Comparison of ENCODE assay signal across 18 cellular contexts in the genomic region with DNA sequence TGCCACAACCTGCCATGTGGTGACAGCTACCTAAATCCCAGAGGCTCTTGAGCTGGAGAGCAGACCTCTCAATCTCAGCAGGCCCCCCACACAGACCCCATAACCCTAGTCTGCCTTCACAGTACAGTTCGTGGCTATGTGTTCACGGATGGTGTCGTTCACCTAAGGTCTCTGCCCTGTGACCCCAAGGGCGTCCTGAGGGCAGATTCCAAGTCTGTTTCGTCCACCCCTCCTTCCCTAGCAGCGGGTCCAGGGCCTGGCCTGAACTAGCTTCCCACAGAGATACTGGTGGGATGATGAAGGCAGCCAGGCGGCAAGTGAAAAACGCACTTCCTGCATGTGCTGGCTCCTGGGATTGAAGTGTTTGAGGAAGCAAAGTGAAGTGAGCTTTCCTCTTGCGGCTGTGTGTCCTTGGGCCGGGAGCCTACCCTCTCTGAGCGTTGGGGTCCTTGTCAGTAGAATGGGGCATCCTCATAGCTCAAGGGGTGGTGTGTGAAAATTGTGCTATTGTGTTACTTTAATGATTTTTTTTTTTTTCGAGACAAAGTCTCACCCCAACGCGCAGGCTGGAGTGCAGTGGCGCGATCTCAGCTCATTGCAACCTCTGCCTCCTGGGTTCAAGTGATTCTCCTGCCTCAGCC.
A peak's percentile ranks its signal among the peaks of the same experiment; 100 is the strongest.
DNase-seq lines count a peak whose midpoint lies in the region; ATAC-seq and TF ChIP-seq lines count a peak whose summit lies in the region.
"Had no signal": no experiment of that assay in that cellular context is flagged by ENCODE, and none has a peak within 500 bp of the region (broad histone marks: within the 10 kb centered on the region; RNA-seq: fewer than 3 reads in every experiment).

No MANE protein-coding gene starts in this region.

- H3K27me3 Mint-ChIP-seq in osteocyte (ENCODE audit: unreplicated experiment) = no peaks in the 10 kb centered on the region

- ATAC-seq in IMR-90 (ENCODE audit: low read depth) = no peak
- no peak for ATAC-seq in HG03025 (IDR thresholded peaks at IDR 0.05; ENCODE audit: low FRiP score, unreplicated experiment)
- no peak for ATAC-seq in gastrocnemius medialis

- 0 out of 2 replicates have a peak overlapping the region, but pooled peaks have one; percentile 21 for H3K4ac ChIP-seq in IMR-90 (ENCODE audit: low read depth, low read length)

- H3K4me3 ChIP-seq in BLaER1 (no peak overlapping the region), IMR-90 (ENCODE audit: insufficient read depth, low read depth, low read length) (no peak overlapping the region), esophagus muscularis mucosa (no peak overlapping the region), gastrocnemius medialis (no peak overlapping the region), uterus (no peak overlapping the region)
- H3K4me3 ChIP-seq: neural progenitor cell, thyroid gland had no signal

- peaks cover 9% of the 10 kb centered on the region for H3K36me3 Mint-ChIP-seq in osteocyte (ENCODE audit: unreplicated experiment)
- H3K36me3 Mint-ChIP-seq: activated CD4-positive, alpha-beta memory T cell treated with anti-CD3 and anti-CD28 coated beads for 36 hours; neural progenitor cell had no signal

- dilution Hi-C loops in IMR-90 (cut with HindIII; ENCODE audit: low sequenced_read_pairs, unreplicated experiment) = no loop called here

- H3K27ac Mint-ChIP-seq in osteocyte (ENCODE audit: unreplicated experiment) = peak overlapping the region; percentile 98
- H3K27ac Mint-ChIP-seq: activated CD4-positive, alpha-beta memory T cell treated with anti-CD3 and anti-CD28 coated beads for 36 hours; activated T-cell treated with anti-CD3 and anti-CD28 coated beads, Interleukin-2, amount 50 U/mL, for 24 hours; endodermal cell; neural progenitor cell had no signal

- H3K27me3 ChIP-seq in BLaER1 (no peaks in the 10 kb centered on the region), IMR-90 (ENCODE audit: control insufficient read depth, insufficient read depth, low read length) (no peaks in the 10 kb centered on the region), esophagus muscularis mucosa (no peaks in the 10 kb centered on the region), gastrocnemius medialis (no peaks in the 10 kb centered on the region), uterus (no peaks in the 10 kb centered on the region)
- H3K27me3 ChIP-seq: neural progenitor cell, thyroid gland had no signal

- 100% methylated on average over 6 of the region's 16 CpGs; no CpG with 5 or more reads in 1 of the 2 experiments for WGBS in IMR-90 (ENCODE audit: extremely low coverage in 2 of 2, insufficient read length in 1 of 2), 2 experiments
- WGBS in esophagus muscularis mucosa = 96% methylated on average over 11 of the region's 16 CpGs

- H3K4me1 ChIP-seq in BLaER1 (peaks cover 89% of the 10 kb centered on the region), IMR-90 (ENCODE audit: control insufficient read depth, insufficient read depth, low read length) (peaks cover 20% of the 10 kb centered on the region), esophagus muscularis mucosa (peaks cover 57 to 75% (median 67%) of the 10 kb centered on the region in 4 donors), gastrocnemius medialis (peaks cover 29 to 31% of the 10 kb centered on the region in 2 donors), uterus (peaks cover 0 to 13% of the 10 kb centered on the region in 2 donors)
- H3K4me1 ChIP-seq: neural progenitor cell had no signal

- H3K79me1 ChIP-seq in IMR-90 (ENCODE audit: low read depth in 1 of 2, low read length in 2 of 2) = peaks cover 0 to 10% of the 10 kb centered on the region in 2 experiments; a peak in 1 of 4 replicates

- no peak overlapping the region for H4K91ac ChIP-seq in IMR-90 (ENCODE audit: insufficient read depth, low read depth, low read length)

- BruUV-seq in IMR-90 (replicated peaks; lab: Mats Ljungman, UMichigan) = no TSS peak

- H3K27ac ChIP-seq in BLaER1 (peak overlapping the region; percentile 71), IMR-90 (ENCODE audit: insufficient read depth, low read length) (no peak overlapping the region), esophagus muscularis mucosa (replicated peaks in 1 of 4) (peak overlapping the region; percentile 83 to 88 (median 85)), gastrocnemius medialis (no peak overlapping the region), uterus (no peak overlapping the region)
- H3K27ac ChIP-seq: neural progenitor cell had no signal

- H4K5ac ChIP-seq in IMR-90 (ENCODE audit: low read depth, low read length) = no peak overlapping the region

- no peak overlapping the region for H2BK5ac ChIP-seq in IMR-90 (ENCODE audit: low read depth, low read length, poor library complexity, severe bottlenecking)

- H4K8ac ChIP-seq in IMR-90 (ENCODE audit: low read depth in 2 of 2, low read length in 2 of 2) = no peak overlapping the region

- H2AK5ac ChIP-seq in IMR-90 (ENCODE audit: low read depth, low read length) = no peak overlapping the region

- CTCF ChIA-PET in IMR-90 (lab: Yijun Ruan, JAX) = interaction anchor here (1.3 kb wide), 1 partner anchor 125 kb away, joined by 4 read pairs; no protein-coding TSS in a partner anchor

- no peaks in the 10 kb centered on the region for H3K9me3 ChIP-seq in BLaER1
- H3K9me3 ChIP-seq in IMR-90 (ENCODE audit: control insufficient read depth, insufficient read depth, low read length) = peaks cover 2% of the 10 kb centered on the region; the same call in 1 of the 2 replicates
- H3K9me3 ChIP-seq in esophagus muscularis mucosa = no peaks in the 10 kb centered on the region
- H3K9me3 ChIP-seq in gastrocnemius medialis = no peaks in the 10 kb centered on the region
- no peaks in the 10 kb centered on the region for H3K9me3 ChIP-seq in uterus
- H3K9me3 ChIP-seq: thyroid gland had no signal

- no peak overlapping the region for H3K18ac ChIP-seq in IMR-90 (ENCODE audit: low read depth, low read length)

- H2BK120ac ChIP-seq in IMR-90 (ENCODE audit: low read depth, low read length) = no peak overlapping the region

- no peak overlapping the region for H2BK20ac ChIP-seq in IMR-90 (ENCODE audit: low read depth, low read length)

- intact Hi-C loops in IMR-90 (cut with micrococcal nuclease) (loop anchor here (5.0 kb wide), 2 partner anchors 45 to 175 kb away; no protein-coding TSS in a partner anchor), esophagus muscularis mucosa (cut with DNase I) (loop anchor here (2.0 to 5.0 kb wide), 2 partner anchors 68 to 85 kb away; no protein-coding TSS in a partner anchor), gastrocnemius medialis (cut with DNase I; ENCODE audit: low total_unique reads) (loop anchor here (5.0 kb wide), 3 partner anchors 65 to 125 kb away; partner anchors contain the start of gene LRP5), uterus (cut with DNase I; ENCODE audit: low total_unique reads) (loop anchor here (10.0 kb wide), 1 partner anchor 68 kb away; the partner anchor contains the start of gene LRP5)

- no peak for TF ChIP-seq EP300 in esophagus muscularis mucosa (IDR thresholded peaks at IDR 0.05)

- H4K20me1 ChIP-seq in BLaER1 (peaks cover 100% of the 10 kb centered on the region), IMR-90 (ENCODE audit: insufficient read depth, low read length) (peaks cover 47% of the 10 kb centered on the region)

- no peak for TF ChIP-seq RAD21 in IMR-90 (IDR thresholded peaks at IDR 0.05; ENCODE audit: low read length)

- TF ChIP-seq CTCF in IMR-90 (conservative IDR thresholded peaks at IDR 0.05; ENCODE audit: low read depth, low read length) (no peak), esophagus muscularis mucosa (IDR thresholded peaks at IDR 0.05) (no peak), osteocyte (IDR thresholded peaks at IDR 0.05) (no peak), gastrocnemius medialis (IDR thresholded peaks at IDR 0.05 in 4 of 5, conservative IDR thresholded peaks at IDR 0.05 in 1 of 5) (no peak), uterus (IDR thresholded peaks at IDR 0.05) (no peak)

- H3K14ac ChIP-seq in IMR-90 (replicated peaks; ENCODE audit: low read depth, low read length) = no peak overlapping the region

- H3K9me3 Mint-ChIP-seq in osteocyte (ENCODE audit: unreplicated experiment) = no peaks in the 10 kb centered on the region
- H3K9me3 Mint-ChIP-seq: activated CD4-positive, alpha-beta memory T cell treated with anti-CD3 and anti-CD28 coated beads for 36 hours; activated T-cell treated with anti-CD3 and anti-CD28 coated beads, Interleukin-2, amount 50 U/mL, for 24 hours; endodermal cell; neural progenitor cell had no signal

- no peak for TF ChIP-seq POLR2A in IMR-90 (IDR thresholded peaks at IDR 0.05; ENCODE audit: low read depth, low read length)
- no peak for TF ChIP-seq POLR2A in esophagus muscularis mucosa (IDR thresholded peaks at IDR 0.05; ENCODE audit: low read depth)
- no peak for TF ChIP-seq POLR2A in gastrocnemius medialis (IDR thresholded peaks at IDR 0.05)
- no peak for TF ChIP-seq POLR2A in uterus (IDR thresholded peaks at IDR 0.05)

- H3K9ac ChIP-seq in BLaER1 (peak overlapping the region; percentile 58; the same call in 1 of the 2 replicates), IMR-90 (ENCODE audit: low read depth, low read length) (no peak overlapping the region)
- H3K9ac ChIP-seq: neural progenitor cell had no signal

- in situ Hi-C loops in IMR-90 (cut with MboI; ENCODE audit: low sequenced_read_pairs) (loop anchor here (5.0 kb wide), 2 partner anchors 75 to 115 kb away; no protein-coding TSS in a partner anchor), gastrocnemius medialis (cut with MboI; ENCODE audit: low sequenced_read_pairs in 4 of 4) (loop anchor here in 1 of 4 donors (5.0 kb wide), 1 partner anchor 125 kb away; no protein-coding TSS in a partner anchor)

- no peak overlapping the region for H2AFZ ChIP-seq in IMR-90 (replicated peaks; ENCODE audit: low read length, poor library complexity)
- H2AFZ ChIP-seq: neural progenitor cell had no signal

- peaks cover 63% of the 10 kb centered on the region for H3K4me1 Mint-ChIP-seq in osteocyte (ENCODE audit: unreplicated experiment)
- H3K4me1 Mint-ChIP-seq: endodermal cell had no signal

- H3K56ac ChIP-seq in IMR-90 (ENCODE audit: extremely low read depth, insufficient read depth, low read length) = no peak overlapping the region

- H2BK15ac ChIP-seq in IMR-90 (ENCODE audit: low read depth, low read length) = no peak overlapping the region

- H3K4me3 Mint-ChIP-seq in osteocyte (ENCODE audit: unreplicated experiment) = no peak overlapping the region
- H3K4me3 Mint-ChIP-seq: activated CD4-positive, alpha-beta memory T cell treated with anti-CD3 and anti-CD28 coated beads for 36 hours; activated T-cell treated with anti-CD3 and anti-CD28 coated beads, Interleukin-2, amount 50 U/mL, for 24 hours; endodermal cell; neural progenitor cell had no signal

- no peak overlapping the region for H2AK9ac ChIP-seq in IMR-90 (replicated peaks; ENCODE audit: low read depth, low read length, poor library complexity)

- DNase-seq in IMR-90 (no peak), esophagus muscularis mucosa (ENCODE audit: extremely low spot score) (no peak), osteocyte (ENCODE audit: extremely low spot score, unreplicated experiment) (no peak), gastrocnemius medialis (no peak), uterus (no peak), DMS 273 treated with DMSO at 0.1 percent for 48 hours (lab: John Stamatoyannopoulos, UW) (no peak)
- DNase-seq: activated CD4-positive, alpha-beta memory T cell treated with anti-CD3 and anti-CD28 coated beads for 36 hours; activated naive CD4-positive, alpha-beta T cell treated with anti-CD3 and anti-CD28 coated beads, Interleukin-2, amount 50 U/mL, for 16 hours; activated T-cell treated with anti-CD3 and anti-CD28 coated beads, Interleukin-2, amount 50 U/mL, for 24 hours; endodermal cell; midbrain; NCI-H1092; NCI-H2081 treated with DMSO at 0.1 percent for 48 hours; NCI-H510A treated with DMSO at 0.1 percent for 48 hours; thyroid gland had no signal

- H3K4me2 ChIP-seq in BLaER1 = peak overlapping the region; percentile 82
- H3K4me2 ChIP-seq in IMR-90 (ENCODE audit: low read depth, low read length) = no peak overlapping the region
- H3K4me2 ChIP-seq: neural progenitor cell had no signal

- H3K9me1 ChIP-seq in IMR-90 (ENCODE audit: insufficient read depth, low read length) = peaks cover 9% of the 10 kb centered on the region; the same call in 1 of the 2 replicates

- POLR2A ChIA-PET in IMR-90 (lab: Charles Lee; ENCODE audit: unreplicated experiment) = no interaction called here

- H3K36me3 ChIP-seq in BLaER1 = peaks cover 46% of the 10 kb centered on the region
- peaks cover 13% of the 10 kb centered on the region; the same call in 1 of the 2 replicates for H3K36me3 ChIP-seq in IMR-90 (ENCODE audit: control insufficient read depth, insufficient read depth, low read length)
- peaks cover 3 to 19% (median 17%) of the 10 kb centered on the region in 4 donors for H3K36me3 ChIP-seq in esophagus muscularis mucosa
- H3K36me3 ChIP-seq in gastrocnemius medialis = no peaks in the 10 kb centered on the region
- no peaks in the 10 kb centered on the region for H3K36me3 ChIP-seq in uterus
- H3K36me3 ChIP-seq: neural progenitor cell had no signal

- no peak overlapping the region for H3K23ac ChIP-seq in IMR-90 (ENCODE audit: low read depth, low read length)

Comparison
In these comparisons a context has a peak if more than half of its experiments do, and no peak if none do; other contexts are left out.
1. H3K27ac ChIP-seq: peak in BLaER1 (single experiment) and esophagus muscularis mucosa (4 of 4); none in IMR-90 (single experiment), gastrocnemius medialis (0 of 4) and uterus (0 of 2).